8 cellular contexts compared by ENCODE assay signal in genomic region chr10:117005454-117006055, GRCh38. TPM values are rescaled to one million over a fixed set of nuclear protein-coding genes. Genes with fewer than 3 reads are reported as not detected.
DNase-seq lines count a peak whose midpoint lies in the region; ATAC-seq and TF ChIP-seq lines count a peak whose summit lies in the region.

No MANE protein-coding gene starts in this region.

- H2AFZ ChIP-seq in osteoblast (ENCODE audit: low read length) = peak overlapping the region; percentile 94

- peaks cover 28% of the 10 kb centered on the region for H3K4me1 ChIP-seq in HAP-1
- H3K4me1 ChIP-seq in gastroesophageal sphincter = peaks cover 0 to 10% (median 3%) of the 10 kb centered on the region in 3 donors
- no peaks in the 10 kb centered on the region for H3K4me1 ChIP-seq in osteoblast (ENCODE audit: insufficient read depth, low read length)

- H3K4me2 ChIP-seq in osteoblast (ENCODE audit: insufficient read depth, low read length) = peak overlapping the region; percentile 85

- H3K9ac ChIP-seq in SK-N-MC (ENCODE audit: insufficient read length) = peak overlapping the region; percentile 74

- H3K36me3 ChIP-seq in BJ (ENCODE audit: control insufficient read depth, insufficient read depth, low read length) (no peaks in the 10 kb centered on the region), HAP-1 (replicated peaks) (0 out of 2 replicates have a peak, but pooled peaks cover 4% of the 10 kb centered on the region), SK-N-MC (ENCODE audit: insufficient read depth, low read length) (no peaks in the 10 kb centered on the region), gastroesophageal sphincter (no peaks in the 10 kb centered on the region), osteoblast (ENCODE audit: insufficient read depth, low read length) (no peaks in the 10 kb centered on the region)

- ATAC-seq in gastroesophageal sphincter (no peak), GM18498 (IDR thresholded peaks at IDR 0.05; ENCODE audit: unreplicated experiment) (no peak), GM21447 (IDR thresholded peaks at IDR 0.05; ENCODE audit: unreplicated experiment) (no peak), GM19467 (IDR thresholded peaks at IDR 0.05; ENCODE audit: unreplicated experiment) (no peak)

- H4K20me1 ChIP-seq in osteoblast (ENCODE audit: insufficient read depth, low read length) = no peaks in the 10 kb centered on the region

- 40% methylated on average over 2 of the region's 28 CpGs; no CpG with 5 or more reads in 1 of the 2 donors for WGBS in gastroesophageal sphincter (ENCODE audit: low coverage in 1 of 2), 2 donors

- POLR2A ChIA-PET in BJ (lab: Charles Lee) = no interaction called here

- H3K4me3 ChIP-seq in BJ (ENCODE audit: low read depth, low read length) (peak overlapping the region; percentile 87), HAP-1 (peak overlapping the region; percentile 75), SK-N-MC (peak overlapping the region; percentile 85), gastroesophageal sphincter (peak overlapping the region; percentile 52 to 80), osteoblast (ENCODE audit: insufficient read depth, low read length) (peak overlapping the region; percentile 83)

- H3K27me3 ChIP-seq in BJ (ENCODE audit: control insufficient read depth, insufficient read depth, low read length) (no peaks in the 10 kb centered on the region), HAP-1 (ENCODE audit: low read depth) (no peaks in the 10 kb centered on the region), gastroesophageal sphincter (peaks cover 38% of the 10 kb centered on the region), osteoblast (ENCODE audit: insufficient read depth, low read length) (peaks cover 5% of the 10 kb centered on the region)

- DNase-seq in BJ (ENCODE audit: low read depth) (no peak), HAP-1 (ENCODE audit: low spot score in 2 of 2) (peak; percentile 52 to 72), SK-N-MC (ENCODE audit: low read depth, low spot score) (no peak), osteoblast (ENCODE audit: insufficient read length, low spot score, missing footprints) (peak; percentile 83)

- in situ Hi-C loops in HAP-1 (cut with MboI; ENCODE audit: low sequenced_read_pairs) = no loop called here

- H3K9me3 ChIP-seq in HAP-1 (no peaks in the 10 kb centered on the region), SK-N-MC (ENCODE audit: low read depth, low read length) (no peaks in the 10 kb centered on the region), gastroesophageal sphincter (no peaks in the 10 kb centered on the region), osteoblast (ENCODE audit: low read depth, low read length) (no peaks in the 10 kb centered on the region)

- no peaks in the 10 kb centered on the region for H3K79me2 ChIP-seq in osteoblast (ENCODE audit: insufficient read depth, low read length)

- no peak for TF ChIP-seq POLR2A in gastroesophageal sphincter (IDR thresholded peaks at IDR 0.05)

- H3K27ac ChIP-seq in SK-N-MC (no peak overlapping the region), gastroesophageal sphincter (peak overlapping the region in 2 of 4 donors; percentile 74 to 75), osteoblast (ENCODE audit: low read depth, low read length) (no peak overlapping the region)

- no peak for TF ChIP-seq CTCF in BJ (IDR thresholded peaks at IDR 0.05; ENCODE audit: insufficient read depth, low read depth, low read length)
- TF ChIP-seq CTCF in gastroesophageal sphincter (IDR thresholded peaks at IDR 0.05) = no peak
- no peak for TF ChIP-seq CTCF in osteoblast (IDR thresholded peaks at IDR 0.05; ENCODE audit: extremely low read depth, low read depth, low read length)

- no peak for TF ChIP-seq EP300 in gastroesophageal sphincter (IDR thresholded peaks at IDR 0.05)

- CTCF ChIA-PET in BJ (lab: Yijun Ruan, JAX) = no interaction called here

RNA-seq across cellular contexts. Expression of gene SHTN1, which starts 0.6 kb away (rescaled TPM):
- 2.8 and 5.0 TPM in 2 replicates for polyA plus RNA-seq in BJ (2011; rRNA removed)
- 1.3 and 1.9 TPM in 2 replicates for polyA minus RNA-seq in BJ (2011; rRNA and poly(A)+ RNA removed)
- total RNA-seq in gastroesophageal sphincter = 1 to 10 TPM; 4.3 to 9.2 (median 6.3) TPM
- 2.2 and 2.4 TPM in 2 replicates for total RNA-seq in osteoblast

Comparison
In these comparisons a context has a peak if more than half of its experiments do, and no peak if none do; other contexts are left out.
1. DNase-seq: peak in HAP-1 (2 of 2) and osteoblast (single experiment); none in BJ (single experiment) and SK-N-MC (single experiment).
2. Peak in every context shown above with its lines, with median percentiles within 50 percentile points of each other: H3K4me3 ChIP-seq.